Comparison of ENCODE assay signal across 8 cellular contexts in the genomic region with DNA sequence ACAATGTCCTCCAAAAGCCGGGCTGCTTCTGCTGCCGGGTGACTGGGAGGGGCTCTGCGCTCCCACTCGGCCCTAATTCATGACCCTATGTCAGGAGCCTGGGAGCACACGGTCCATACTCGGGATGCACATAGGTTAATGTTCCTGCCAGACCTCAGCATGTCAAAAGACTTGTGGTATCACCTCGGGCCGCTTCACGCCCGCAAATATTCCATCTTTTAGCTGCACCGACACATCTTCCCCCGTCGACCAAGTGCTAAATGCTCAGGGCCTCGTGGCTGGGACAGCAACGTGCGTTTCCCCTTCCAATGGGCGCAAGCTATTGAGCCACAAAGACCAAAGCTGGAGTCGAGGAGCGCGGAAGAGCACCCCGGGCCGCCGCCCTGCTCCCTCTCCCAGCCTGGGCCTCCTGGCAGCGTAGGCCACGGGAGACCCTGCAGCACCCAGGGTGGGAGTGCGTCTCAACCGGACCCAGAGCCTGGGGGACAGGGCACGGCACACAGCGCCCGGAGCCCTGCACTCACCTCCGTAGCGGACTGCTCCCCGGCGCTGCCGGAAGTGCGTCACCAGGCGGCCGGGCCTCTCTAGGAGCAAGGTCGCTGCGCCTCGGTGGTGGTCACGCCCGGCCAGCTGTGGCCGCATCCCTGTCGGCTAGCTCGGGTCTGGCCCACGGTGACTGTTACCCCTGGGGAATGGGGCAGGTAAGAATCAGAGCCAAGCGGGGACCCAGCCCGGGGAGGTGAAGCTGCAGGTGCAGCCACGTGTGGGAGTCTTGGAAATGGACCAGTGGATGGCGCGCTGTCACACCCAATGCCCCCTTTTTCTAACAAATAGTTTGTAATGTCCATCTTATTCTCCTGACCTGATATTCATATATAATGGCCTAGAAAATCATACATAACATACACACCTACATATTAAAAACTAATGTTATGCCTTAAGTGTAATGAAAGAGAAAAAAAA. TPM values are rescaled to one million over a fixed set of nuclear protein-coding genes. Genes with fewer than 3 reads are reported as not detected.
DNase-seq lines count a peak whose midpoint lies in the region; ATAC-seq lines count a peak whose summit lies in the region.

Gene ZNF23, minus strand, starts transcription at position 562 of the 963 bp plus-strand sequence. CDS start 5,451 bp downstream, outside the sequence.

- DNase-seq in ELR (ENCODE audit: low read depth) (peak; percentile 83), Karpas-422 (peak; percentile 93), SK-N-DZ (ENCODE audit: low spot score) (peak; percentile 78), germinal center (ENCODE audit: low spot score) (peak; percentile 90), occipital lobe (lab: John Stamatoyannopoulos, UW) (peak; percentile 87), superior temporal gyrus (ENCODE audit: extremely low spot score) (peak; percentile 86)
- DNase-seq in activated naive CD4-positive, alpha-beta T cell treated with anti-CD3 and anti-CD28 coated beads, Interleukin-2, amount 50 U/mL, for 16 hours = peak; percentile 79

- H3K9me2 ChIP-seq in Karpas-422 (replicated peaks; ENCODE audit: insufficient read depth, low read length) = no peaks in the 10 kb centered on the region

- peaks cover 17% of the 10 kb centered on the region for H3K4me1 ChIP-seq in Karpas-422 (ENCODE audit: low read length)

- no peaks in the 10 kb centered on the region for H4K20me1 ChIP-seq in Karpas-422 (ENCODE audit: insufficient read depth, low read depth, low read length)

- H3K27ac ChIP-seq in Karpas-422 (ENCODE audit: low read length) = no peak within 1 kb of the TSS

- peaks cover 42% of the 10 kb centered on the region for H3K79me2 ChIP-seq in Karpas-422 (ENCODE audit: low read length)

- peak within 1 kb of the TSS; percentile 98 for H3K4me3 ChIP-seq in Karpas-422 (ENCODE audit: low read length)

- peak within 1 kb of the TSS; percentile 92 for H3K9ac ChIP-seq in Karpas-422 (ENCODE audit: low read length)

- no peaks in the 10 kb centered on the region for H3K36me3 ChIP-seq in Karpas-422 (ENCODE audit: insufficient read depth, low read length)

- H3K4me2 ChIP-seq in Karpas-422 (ENCODE audit: low read depth, low read length, poor library complexity, severe bottlenecking) = peak within 1 kb of the TSS; percentile 74

- peak; percentile 96 for ATAC-seq in GM21786 (IDR thresholded peaks at IDR 0.05; ENCODE audit: unreplicated experiment)

- no peaks in the 10 kb centered on the region for H3K27me3 ChIP-seq in Karpas-422 (ENCODE audit: low read length)

- H3K9me3 ChIP-seq in Karpas-422 (ENCODE audit: low read length) = no peaks in the 10 kb centered on the region

- peak within 1 kb of the TSS; percentile 73; the same call in 1 of the 2 replicates for H2AFZ ChIP-seq in Karpas-422 (ENCODE audit: low read length)

RNA-seq across cellular contexts. Expression of gene ZNF23, which starts in this region (rescaled TPM):
- 8.9 and 13.6 TPM in 2 replicates for total RNA-seq in Karpas-422 (2014; rRNA removed; shearing (Covaris generic); ENCODE audit: low replicate concordance)
- polyA plus RNA-seq in SK-N-DZ (2014; cell fraction: cytosol; rRNA removed) = 9.0 and 12.2 TPM in 2 replicates
- polyA plus RNA-seq in SK-N-DZ (2014; cell fraction: nucleus; rRNA removed) = 13.6 and 19.9 TPM in 2 replicates
- 23.4 TPM for total RNA-seq in occipital lobe
